In the genomic region with DNA sequence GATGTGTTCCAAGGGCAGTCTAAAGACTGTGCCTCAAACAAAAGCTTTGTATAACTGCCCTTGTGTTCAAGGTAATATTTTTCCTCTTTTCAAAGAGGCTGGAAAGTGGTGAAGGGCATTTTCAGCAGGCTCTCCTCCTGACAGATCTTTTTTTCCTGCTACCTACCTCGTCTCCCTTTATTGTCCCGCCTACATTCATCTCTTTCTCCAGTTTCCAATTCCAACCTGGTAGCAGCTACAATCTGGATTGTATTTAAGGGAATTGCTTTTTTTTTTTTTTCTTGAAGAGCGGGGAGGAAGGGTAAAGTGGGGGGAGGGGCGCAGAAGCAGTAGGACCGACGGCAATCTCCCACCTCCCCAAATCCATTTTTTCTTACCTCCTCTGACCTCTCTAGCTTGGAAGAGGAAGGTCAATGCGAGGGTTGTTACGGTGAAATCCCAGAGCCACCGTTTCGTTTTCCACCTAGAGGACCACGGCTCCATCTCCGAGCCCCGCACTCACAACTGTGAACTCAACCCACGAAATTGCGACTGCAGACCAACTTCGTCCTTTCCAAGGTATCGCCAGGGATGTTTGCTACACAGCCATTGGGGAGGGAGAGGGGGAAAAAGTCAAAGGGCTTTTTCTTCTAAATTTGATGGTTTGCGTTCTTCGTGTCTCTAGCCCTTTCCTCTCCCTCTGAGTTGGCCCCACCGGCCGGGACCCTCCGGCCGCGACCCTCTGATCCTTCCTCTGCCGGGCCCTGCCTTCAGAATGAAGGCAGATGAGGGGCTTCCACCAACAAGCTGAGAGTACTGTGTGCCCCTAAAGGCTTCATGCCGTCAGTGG, we compare ENCODE assay signal across 1 cellular context.
TF ChIP-seq lines count a peak whose summit lies in the region.

A gene (minus strand): TSS at position 827 of the 829 bp plus-strand sequence. CDS start 344 bp downstream, at position 483.

TF ChIP-seq in IMR-90, 13 proteins besides CTCF, POLR2A, EP300 and RAD21:
- no peak for TF ChIP-seq CHD1 (IDR thresholded peaks at IDR 0.05; ENCODE audit: low read depth, low read length)
- no peak for TF ChIP-seq BHLHE40 (IDR thresholded peaks at IDR 0.05; ENCODE audit: low read depth, low read length)
- no peak for TF ChIP-seq RCOR1 (IDR thresholded peaks at IDR 0.05; ENCODE audit: insufficient replicate concordance, low read length)
- no peak for TF ChIP-seq FOS (IDR thresholded peaks at IDR 0.05; ENCODE audit: low read depth, low read length)
- no peak for TF ChIP-seq MAFK (IDR thresholded peaks at IDR 0.05; ENCODE audit: low read depth, low read length)
- no peak for TF ChIP-seq MAZ (IDR thresholded peaks at IDR 0.05; ENCODE audit: borderline replicate concordance, low read depth, low read length)
TF ChIP-seq in IMR-90: peak in this region for 0.
